10 cellular contexts compared by ENCODE assay signal in genomic region chr13:109782066-109782822, GRCh38. TPM values are rescaled to one million over a fixed set of nuclear protein-coding genes. Genes with fewer than 3 reads are reported as not detected.
DNase-seq lines count a peak whose midpoint lies in the region; ATAC-seq and TF ChIP-seq lines count a peak whose summit lies in the region.
"Had no signal": no experiment of that assay in that cellular context is flagged by ENCODE, and none has a peak within 500 bp of the region (broad histone marks: within the 10 kb centered on the region; RNA-seq: fewer than 3 reads in every experiment).

No MANE protein-coding gene starts in this region.

- peak overlapping the region; percentile 70 for H3K27ac Mint-ChIP-seq in chondrocyte (ENCODE audit: unreplicated experiment)
- H3K27ac Mint-ChIP-seq: activated T-cell treated with anti-CD3 and anti-CD28 coated beads, Interleukin-2, amount 50 U/mL, for 24 hours had no signal

- H3K4me1 Mint-ChIP-seq in chondrocyte (ENCODE audit: low read depth) = peaks cover 50% of the 10 kb centered on the region

- H3K79me1 ChIP-seq in mesenchymal stem cell (replicated peaks; ENCODE audit: low read length, poor library complexity, severe bottlenecking) (peaks cover 28% of the 10 kb centered on the region), trophoblast cell (ENCODE audit: low read length) (peaks cover 9% of the 10 kb centered on the region)

- H3K4me3 ChIP-seq in mesenchymal stem cell (ENCODE audit: insufficient read depth in 1 of 2, low read depth in 1 of 2, low read length in 2 of 2) (peak overlapping the region in 1 of 2 experiments; percentile 77), upper lobe of left lung (peak overlapping the region; percentile 26 to 93 (median 70)), trophoblast cell (ENCODE audit: low read depth, low read length) (no peak overlapping the region)

- TF ChIP-seq EP300 in upper lobe of left lung (IDR thresholded peaks at IDR 0.05) = no peak

- TF ChIP-seq POLR2A in upper lobe of left lung (IDR thresholded peaks at IDR 0.05) = no peak

- peak overlapping the region; percentile 82 for H3K4me3 Mint-ChIP-seq in chondrocyte (ENCODE audit: unreplicated experiment)
- H3K4me3 Mint-ChIP-seq: activated T-cell treated with anti-CD3 and anti-CD28 coated beads, Interleukin-2, amount 50 U/mL, for 24 hours had no signal

- H4K91ac ChIP-seq in mesenchymal stem cell (ENCODE audit: low read length) = peak overlapping the region; percentile 50
- no peak overlapping the region for H4K91ac ChIP-seq in trophoblast cell (ENCODE audit: low read depth, low read length)

- H3K36me3 Mint-ChIP-seq in chondrocyte (ENCODE audit: low read depth) = peaks cover 17% of the 10 kb centered on the region

- H3K4ac ChIP-seq in mesenchymal stem cell (ENCODE audit: low read depth in 1 of 2, low read length in 2 of 2) = no peak overlapping the region
- no peak overlapping the region for H3K4ac ChIP-seq in trophoblast cell (ENCODE audit: low read depth, low read length)

- peak overlapping the region in 1 of 2 experiments; percentile 34 for H2BK12ac ChIP-seq in mesenchymal stem cell (ENCODE audit: low read length in 2 of 2)
- no peak overlapping the region for H2BK12ac ChIP-seq in trophoblast cell (ENCODE audit: low read length)

- H3K9ac ChIP-seq in mesenchymal stem cell (ENCODE audit: low read length) = peak overlapping the region; percentile 73
- no peak overlapping the region for H3K9ac ChIP-seq in trophoblast cell (ENCODE audit: low read length)

- no peaks in the 10 kb centered on the region for H3K27me3 Mint-ChIP-seq in chondrocyte (ENCODE audit: low read depth)
- H3K27me3 Mint-ChIP-seq: activated T-cell treated with anti-CD3 and anti-CD28 coated beads, Interleukin-2, amount 50 U/mL, for 24 hours had no signal

- no peak overlapping the region for H3K27ac ChIP-seq in mesenchymal stem cell (ENCODE audit: low read length, poor library complexity, severe bottlenecking)
- peak overlapping the region in 2 of 4 donors; percentile 43 to 71 for H3K27ac ChIP-seq in upper lobe of left lung
- no peak overlapping the region for H3K27ac ChIP-seq in trophoblast cell (ENCODE audit: low read depth, low read length)

- peaks cover 25 to 35% of the 10 kb centered on the region in 2 experiments for H3K36me3 ChIP-seq in mesenchymal stem cell (ENCODE audit: control insufficient read depth in 1 of 2, insufficient read depth in 2 of 2, low read depth in 1 of 2, low read length in 2 of 2)
- H3K36me3 ChIP-seq in upper lobe of left lung = peaks cover 17 to 49% (median 30%) of the 10 kb centered on the region in 4 donors
- peaks cover 19 to 22% of the 10 kb centered on the region in 2 experiments for H3K36me3 ChIP-seq in trophoblast cell (ENCODE audit: control insufficient read depth in 1 of 2, insufficient read depth in 2 of 2, low read length in 2 of 2)

- no peak for TF ChIP-seq CTCF in chondrocyte (IDR thresholded peaks at IDR 0.05)
- no peak for TF ChIP-seq CTCF in upper lobe of left lung (IDR thresholded peaks at IDR 0.05)

- no peak overlapping the region for H2AFZ ChIP-seq in mesenchymal stem cell (ENCODE audit: low read depth, low read length)
- H2AFZ ChIP-seq in trophoblast cell (ENCODE audit: insufficient read depth, low read length, poor library complexity) = no peak overlapping the region

- H3K79me2 ChIP-seq in trophoblast cell (ENCODE audit: control insufficient read depth, insufficient read depth, low read length, poor library complexity) = peaks cover 7% of the 10 kb centered on the region

- no peaks in the 10 kb centered on the region for H3K9me3 ChIP-seq in mesenchymal stem cell (ENCODE audit: control insufficient read depth, low read length)
- H3K9me3 ChIP-seq in upper lobe of left lung = no peaks in the 10 kb centered on the region
- H3K9me3 ChIP-seq in trophoblast cell (ENCODE audit: insufficient read depth, low read depth, low read length) = peaks cover 2% of the 10 kb centered on the region

- H3K9me3 Mint-ChIP-seq in chondrocyte (ENCODE audit: low read depth) = no peaks in the 10 kb centered on the region
- H3K9me3 Mint-ChIP-seq: activated T-cell treated with anti-CD3 and anti-CD28 coated beads, Interleukin-2, amount 50 U/mL, for 24 hours had no signal

- DNase-seq in Right ventricle myocardium inferior (ENCODE audit: missing footprints) (peak; percentile 65), left ventricle myocardium superior (no peak), chondrocyte (ENCODE audit: low spot score) (no peak), mesenchymal stem cell (no peak), upper lobe of left lung (peak in 1 of 2 donors; percentile 87), EL (no peak), trophoblast cell (no peak)
- DNase-seq: activated T-cell treated with anti-CD3 and anti-CD28 coated beads, Interleukin-2, amount 50 U/mL, for 24 hours; Kasumi-1 had no signal

- H4K12ac ChIP-seq in trophoblast cell (ENCODE audit: low read depth, low read length) = no peak overlapping the region

- H2BK120ac ChIP-seq in mesenchymal stem cell (ENCODE audit: low read depth, low read length) = no peak overlapping the region
- H2BK120ac ChIP-seq in trophoblast cell (ENCODE audit: insufficient read depth, low read length, poor library complexity) = no peak overlapping the region

- H3K27me3 ChIP-seq in mesenchymal stem cell (ENCODE audit: control insufficient read depth in 1 of 2, insufficient read depth in 1 of 2, low read length in 2 of 2) = no peaks in the 10 kb centered on the region
- no peaks in the 10 kb centered on the region for H3K27me3 ChIP-seq in upper lobe of left lung
- no peaks in the 10 kb centered on the region for H3K27me3 ChIP-seq in trophoblast cell (ENCODE audit: insufficient read depth, low read length)

- H2BK5ac ChIP-seq in mesenchymal stem cell (ENCODE audit: low read depth, low read length, poor library complexity, severe bottlenecking) = no peak overlapping the region
- H2BK5ac ChIP-seq in trophoblast cell (ENCODE audit: low read depth, low read length, poor library complexity) = no peak overlapping the region

- H2AK5ac ChIP-seq in mesenchymal stem cell (ENCODE audit: low read length, severe bottlenecking) (no peak overlapping the region), trophoblast cell (ENCODE audit: low read length) (no peak overlapping the region)

- 97% methylated on average over 73 of the region's 77 CpGs for WGBS in mesenchymal stem cell
- WGBS in upper lobe of left lung, 2 donors = 96 to 98% methylated on average over 48 to 72 of the region's 77 CpGs
- WGBS in trophoblast cell (ENCODE audit: extremely low coverage, insufficient coverage, insufficient read length) = no CpG with 5 or more reads among the region's 77 CpGs

- ATAC-seq in Right ventricle myocardium inferior (no peak), left ventricle myocardium superior (no peak), upper lobe of left lung (ENCODE audit: low FRiP score in 2 of 2) (no peak), GM21529 (IDR thresholded peaks at IDR 0.05; ENCODE audit: unreplicated experiment) (no peak)

- peak overlapping the region; percentile 26 for H2BK15ac ChIP-seq in mesenchymal stem cell (ENCODE audit: low read depth, poor library complexity, severe bottlenecking)

- no peak overlapping the region for H3K14ac ChIP-seq in mesenchymal stem cell (ENCODE audit: low read length in 2 of 2)
- H3K14ac ChIP-seq in trophoblast cell (ENCODE audit: low read length) = no peak overlapping the region

- H3K18ac ChIP-seq in mesenchymal stem cell (ENCODE audit: low read depth in 1 of 2, low read length in 2 of 2) (no peak overlapping the region), trophoblast cell (ENCODE audit: low read length) (no peak overlapping the region)

- H4K8ac ChIP-seq in mesenchymal stem cell (ENCODE audit: low read length) (peak overlapping the region; percentile 41), trophoblast cell (ENCODE audit: low read depth, low read length) (no peak overlapping the region)

- H3K4me1 ChIP-seq in mesenchymal stem cell (ENCODE audit: control insufficient read depth, insufficient read depth, low read depth, low read length) (peaks cover 37% of the 10 kb centered on the region), upper lobe of left lung (peaks cover 35 to 84% (median 52%) of the 10 kb centered on the region in 4 donors), trophoblast cell (ENCODE audit: control insufficient read depth in 1 of 2, insufficient read depth in 2 of 2, low read length in 2 of 2) (peaks cover 16 to 21% of the 10 kb centered on the region in 2 experiments)

- H3K23ac ChIP-seq in mesenchymal stem cell (ENCODE audit: low read length in 2 of 2) = no peak overlapping the region
- no peak overlapping the region for H3K23ac ChIP-seq in trophoblast cell (ENCODE audit: low read length)

- H3K4me2 ChIP-seq in mesenchymal stem cell (ENCODE audit: low read length, poor library complexity, severe bottlenecking) (no peak overlapping the region), trophoblast cell (ENCODE audit: low read length) (no peak overlapping the region)

- intact Hi-C loops in Right ventricle myocardium inferior (cut with DNase I) = loop anchor here (5.0 kb wide), 1 partner anchor 170 kb away; no protein-coding TSS in a partner anchor
- intact Hi-C loops in left ventricle myocardium superior (cut with micrococcal nuclease) = loop anchor here (10.0 kb wide), 1 partner anchor 817 kb away; no protein-coding TSS in a partner anchor

RNA-seq across cellular contexts. Expression of gene IRS2, which starts 4.1 kb away (rescaled TPM):
- total RNA-seq in Right ventricle myocardium inferior (9.7 TPM), left ventricle myocardium superior (11.3 TPM), chondrocyte (25.8 to 43.5 TPM (median 42.9 TPM) in 3 replicates), upper lobe of left lung (10 to 100 TPM; 31.8 to 67.9 (median 46.4) TPM)
- 3.5 TPM for polyA plus RNA-seq in mesenchymal stem cell (2013, experiment 1 of 2)
- 3.5 TPM for polyA plus RNA-seq in mesenchymal stem cell (2013, experiment 2 of 2)
- 6.2 and 6.6 TPM in 2 replicates for polyA plus RNA-seq in trophoblast cell (2013)
